Comparison of ENCODE assay signal across 25 cellular contexts in the genomic region with DNA sequence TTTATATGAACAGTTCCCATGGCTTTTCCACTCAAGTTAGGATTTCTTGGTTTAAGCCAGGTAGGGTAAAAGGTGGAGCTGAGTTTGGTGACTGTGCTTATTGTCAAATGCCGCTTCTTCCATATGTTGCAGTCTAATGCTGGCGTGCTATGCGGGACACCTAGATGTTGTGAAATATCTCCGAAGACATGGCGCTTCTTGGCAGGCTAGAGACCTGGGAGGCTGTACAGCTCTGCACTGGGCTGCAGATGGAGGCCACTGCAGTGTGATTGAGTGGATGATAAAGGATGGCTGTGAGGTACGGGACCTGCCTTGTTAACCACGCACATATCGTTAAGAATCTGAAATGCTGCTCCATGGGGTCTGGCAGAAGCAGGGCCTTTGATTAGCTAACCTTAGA.
A peak's percentile ranks its signal among the peaks of the same experiment; 100 is the strongest.
DNase-seq lines count a peak whose midpoint lies in the region; ATAC-seq, FAIRE-seq and TF ChIP-seq lines count a peak whose summit lies in the region.
"Had no signal": no experiment of that assay in that cellular context is flagged by ENCODE, and none has a peak within 500 bp of the region (broad histone marks: within the 10 kb centered on the region; RNA-seq: fewer than 3 reads in every experiment).

No MANE protein-coding gene starts in this region.

- CTCF ChIA-PET in IMR-90 (lab: Yijun Ruan, JAX) (no interaction called here), H1 (lab: Charles Lee; ENCODE audit: partially characterized antibody) (interaction anchor here (0.6 to 1.7 kb wide), 3 partner anchors 22 to 160 kb away, joined by 3 to 6 read pairs (median 3); no protein-coding TSS in a partner anchor), PC-3 (lab: Charles Lee) (no interaction called here)

- no peak for DNase-seq in GM12892 (ENCODE audit: insufficient read length)
- no peak for DNase-seq in IMR-90
- no peak for DNase-seq in H1 (ENCODE audit: low read depth in 1 of 2, low spot score in 2 of 2)
- DNase-seq in mesenteric fat pad (ENCODE audit: low spot score), result peak; percentile 60
- no peak for DNase-seq in PC-3
- DNase-seq in thyroid gland, result no peak
- DNase-seq: 8988T; ACHN; BE2C; C1 segment of cervical spinal cord; CD4-positive, alpha-beta memory T cell; CD4-positive, CD25-positive, alpha-beta regulatory T cell; CD8-positive, alpha-beta memory T cell; COR-L47; DMS 273 treated with DMSO at 0.1 percent for 48 hours; DMS153; DMS53; DMS79; DND-41; EL; GDM1 had no signal

- no peaks in the 10 kb centered on the region for H3F3A ChIP-seq in PC-3 (ENCODE audit: low read length, unreplicated experiment)

- intact Hi-C loops in IMR-90 (cut with micrococcal nuclease) (no loop called here), PC-3 (cut with micrococcal nuclease) (no loop called here), thyroid gland (cut with DNase I) (no loop called here)

- POLR2A ChIA-PET in IMR-90 (lab: Charles Lee; ENCODE audit: unreplicated experiment), result interaction anchor here (0.5 to 0.6 kb wide), 2 partner anchors 76 to 472 kb away, joined by 4 to 8 read pairs; no protein-coding TSS in a partner anchor
- POLR2A ChIA-PET in H1 (lab: Charles Lee; ENCODE audit: partially characterized antibody), result no interaction called here
- POLR2A ChIA-PET in PC-3 (lab: Charles Lee; ENCODE audit: unreplicated experiment), result no interaction called here

- H4K20me1 ChIP-seq in IMR-90 (ENCODE audit: insufficient read depth, low read length) (no peaks in the 10 kb centered on the region), H1 (replicated peaks in 1 of 2; ENCODE audit: control insufficient read depth in 1 of 2, insufficient read depth in 2 of 2, low read length in 2 of 2) (no peaks in the 10 kb centered on the region), PC-3 (ENCODE audit: low read length) (no peaks in the 10 kb centered on the region)
- H4K20me1 ChIP-seq: BLaER1 had no signal

- H3K18ac ChIP-seq in IMR-90 (ENCODE audit: low read depth, low read length), result no peak overlapping the region
- no peak overlapping the region for H3K18ac ChIP-seq in H1 (ENCODE audit: extremely low read depth, low read length)

- H3K27ac ChIP-seq in IMR-90 (ENCODE audit: insufficient read depth, low read length) (no peak overlapping the region), H1 (ENCODE audit: low read depth, low read length) (no peak overlapping the region), PC-3 (ENCODE audit: low read length) (no peak overlapping the region), thyroid gland (no peak overlapping the region)
- H3K27ac ChIP-seq: BLaER1 had no signal

- no peaks in the 10 kb centered on the region for H3K4me1 ChIP-seq in IMR-90 (ENCODE audit: control insufficient read depth, insufficient read depth, low read length)
- no peaks in the 10 kb centered on the region for H3K4me1 ChIP-seq in H1 (replicated peaks in 1 of 4; ENCODE audit: control insufficient read depth in 3 of 4, insufficient read depth in 4 of 4, low read length in 3 of 4)
- H3K4me1 ChIP-seq in PC-3 (ENCODE audit: insufficient read depth, low read length), result peaks cover 17% of the 10 kb centered on the region
- no peaks in the 10 kb centered on the region for H3K4me1 ChIP-seq in thyroid gland
- H3K4me1 ChIP-seq: BE2C had no signal

- H3K79me1 ChIP-seq in IMR-90 (ENCODE audit: low read depth in 1 of 2, low read length in 2 of 2) (no peaks in the 10 kb centered on the region), H1 (ENCODE audit: low read depth, low read length) (no peaks in the 10 kb centered on the region)

- no peaks in the 10 kb centered on the region for H3K23me2 ChIP-seq in H1 (ENCODE audit: low read depth, low read length)

- H3K9ac ChIP-seq in IMR-90 (ENCODE audit: low read depth, low read length) (no peak overlapping the region), H1 (replicated peaks in 1 of 4; ENCODE audit: extremely low read depth in 1 of 4, low read depth in 3 of 4, low read length in 3 of 4) (no peak overlapping the region), PC-3 (ENCODE audit: low read length) (no peak overlapping the region)
- H3K9ac ChIP-seq: BLaER1 had no signal

- H4K8ac ChIP-seq in IMR-90 (ENCODE audit: low read depth in 2 of 2, low read length in 2 of 2) (no peak overlapping the region), H1 (ENCODE audit: extremely low read depth, insufficient read depth, low read length) (no peak overlapping the region)

- no peak overlapping the region for H2AK9ac ChIP-seq in IMR-90 (replicated peaks; ENCODE audit: low read depth, low read length, poor library complexity)

- dilution Hi-C loops in IMR-90 (cut with HindIII; ENCODE audit: low sequenced_read_pairs, unreplicated experiment), result no loop called here

- no peak for TF ChIP-seq EP300 in H1 (IDR thresholded peaks at IDR 0.05; ENCODE audit: borderline replicate concordance in 1 of 2, low read depth in 2 of 2, low read length in 2 of 2)

- H2AFZ ChIP-seq in IMR-90 (replicated peaks; ENCODE audit: low read length, poor library complexity) (no peak overlapping the region), H1 (ENCODE audit: low read length) (no peak overlapping the region), PC-3 (ENCODE audit: low read length) (no peak overlapping the region)

- H3K9me3 ChIP-seq in IMR-90 (ENCODE audit: control insufficient read depth, insufficient read depth, low read length) (no peaks in the 10 kb centered on the region; the same call in 1 of the 2 replicates), H1 (ENCODE audit: insufficient read depth in 2 of 2, low read depth in 1 of 2, low read length in 1 of 2) (no peaks in the 10 kb centered on the region), PC-3 (ENCODE audit: low read length) (no peaks in the 10 kb centered on the region), thyroid gland (no peaks in the 10 kb centered on the region)
- H3K9me3 ChIP-seq: BE2C, BLaER1 had no signal

- H3K23ac ChIP-seq in IMR-90 (ENCODE audit: low read depth, low read length) (no peak overlapping the region), H1 (ENCODE audit: insufficient read length) (no peak overlapping the region)

- no peaks in the 10 kb centered on the region for H3K9me1 ChIP-seq in IMR-90 (ENCODE audit: insufficient read depth, low read length)

- in situ Hi-C loops in IMR-90 (cut with MboI; ENCODE audit: low sequenced_read_pairs), result no loop called here

- FAIRE-seq in GM12892 (lab: Jason Lieb, UNC) (peak; percentile 5), H1 (lab: Jason Lieb, UNC) (no peak)
- FAIRE-seq: GM12878, GM19239 had no signal

- no peaks in the 10 kb centered on the region for H3K9me2 ChIP-seq in PC-3 (replicated peaks; ENCODE audit: low read length)

- H2BK20ac ChIP-seq in IMR-90 (ENCODE audit: low read depth, low read length) (no peak overlapping the region), H1 (ENCODE audit: low read length) (no peak overlapping the region)

- H3K4me3 ChIP-seq in IMR-90 (ENCODE audit: insufficient read depth, low read depth, low read length) (no peak overlapping the region), H1 (ENCODE audit: extremely low read depth in 1 of 4, insufficient read depth in 2 of 4, low read depth in 3 of 4, low read length in 4 of 4) (no peak overlapping the region), PC-3 (ENCODE audit: low read length) (no peak overlapping the region), thyroid gland (replicated peaks in 1 of 3) (no peak overlapping the region)
- H3K4me3 ChIP-seq: BLaER1, GM12878 had no signal

- no peak overlapping the region for H2AK5ac ChIP-seq in IMR-90 (ENCODE audit: low read depth, low read length)
- no peak overlapping the region for H2AK5ac ChIP-seq in H1 (ENCODE audit: low read depth, low read length)

- no peak overlapping the region for H4K91ac ChIP-seq in IMR-90 (ENCODE audit: insufficient read depth, low read depth, low read length)
- no peak overlapping the region for H4K91ac ChIP-seq in H1 (replicated peaks; ENCODE audit: insufficient read length, low read length)

- no peak for TF ChIP-seq CTCF in IMR-90 (conservative IDR thresholded peaks at IDR 0.05; ENCODE audit: low read depth, low read length)
- no peak for TF ChIP-seq CTCF in H1 (IDR thresholded peaks at IDR 0.05; ENCODE audit: control extremely low read depth in 1 of 3, insufficient read depth in 1 of 3, low read depth in 1 of 3, low read length in 3 of 3)
- TF ChIP-seq CTCF in PC-3 (conservative IDR thresholded peaks at IDR 0.05; ENCODE audit: low read depth, low read length), result no peak
- TF ChIP-seq CTCF in thyroid gland (IDR thresholded peaks at IDR 0.05), result no peak

- TF ChIP-seq RAD21 in IMR-90 (IDR thresholded peaks at IDR 0.05; ENCODE audit: low read length), result no peak
- no peak for TF ChIP-seq RAD21 in H1 (IDR thresholded peaks at IDR 0.05 in 1 of 2, conservative IDR thresholded peaks at IDR 0.05 in 1 of 2; ENCODE audit: low read depth in 2 of 2, low read length in 2 of 2)

- H4K5ac ChIP-seq in IMR-90 (ENCODE audit: low read depth, low read length) (no peak overlapping the region), H1 (ENCODE audit: insufficient read length, low read depth, low read length) (no peak overlapping the region)

- H3K56ac ChIP-seq in IMR-90 (ENCODE audit: extremely low read depth, insufficient read depth, low read length) (no peak overlapping the region), H1 (replicated peaks; ENCODE audit: insufficient read length, low read depth, low read length) (no peak overlapping the region)

- H3K4ac ChIP-seq in IMR-90 (ENCODE audit: low read depth, low read length) (no peak overlapping the region), H1 (replicated peaks; ENCODE audit: insufficient read length, low read depth, low read length) (no peak overlapping the region)

- BruUV-seq in IMR-90 (replicated peaks; lab: Mats Ljungman, UMichigan), result no TSS peak
- BruUV-seq in PC-3 (replicated peaks; lab: Mats Ljungman, UMichigan), result no TSS peak

- no peak overlapping the region for H2BK12ac ChIP-seq in H1 (ENCODE audit: low read depth, low read length)

- H3K14ac ChIP-seq in IMR-90 (replicated peaks; ENCODE audit: low read depth, low read length) (no peak overlapping the region), H1 (ENCODE audit: insufficient read length) (no peak overlapping the region)

- H2BK5ac ChIP-seq in IMR-90 (ENCODE audit: low read depth, low read length, poor library complexity, severe bottlenecking), result no peak overlapping the region
- H2BK5ac ChIP-seq in H1 (ENCODE audit: low read depth, low read length), result no peak overlapping the region

- ATAC-seq in IMR-90 (ENCODE audit: low read depth) (no peak), PC-3 (no peak), GM21381 (IDR thresholded peaks at IDR 0.05; ENCODE audit: unreplicated experiment) (no peak)
- ATAC-seq: GM12878 had no signal

- whole genome bisulfite sequencing in IMR-90 (ENCODE audit: extremely low coverage in 2 of 2, insufficient read length in 1 of 2), 2 experiments, result 77% methylated on average over 6 of the region's 8 CpGs; no CpG with 5 or more reads in 1 of the 2 experiments
- WGBS in H1 (ENCODE audit: extremely low coverage in 1 of 2, insufficient coverage in 1 of 2, insufficient read length in 1 of 2, insufficient replicate concordance in 2 of 2, low coverage in 1 of 2, low lambda C conversion rate in 2 of 2, missing lambda C conversion rate in 1 of 2), 2 experiments, result 84% methylated on average over 8 of the region's 8 CpGs; no CpG with 5 or more reads in 1 of the 2 experiments
- 84 to 86% methylated on average over 8 of the region's 8 CpGs for WGBS in thyroid gland, 2 donors

- H3K27me3 ChIP-seq in IMR-90 (ENCODE audit: control insufficient read depth, insufficient read depth, low read length), result peaks cover 40% of the 10 kb centered on the region
- no peaks in the 10 kb centered on the region for H3K27me3 ChIP-seq in H1 (replicated peaks in 1 of 4; ENCODE audit: control insufficient read depth in 3 of 4, extremely low read depth in 1 of 4, insufficient read depth in 3 of 4, low read length in 3 of 4)
- no peaks in the 10 kb centered on the region for H3K27me3 ChIP-seq in PC-3 (ENCODE audit: low read length)
- H3K27me3 ChIP-seq in thyroid gland, result no peaks in the 10 kb centered on the region
- H3K27me3 ChIP-seq: BE2C, BLaER1 had no signal

- no peak for TF ChIP-seq POLR2A in GM12892 (IDR thresholded peaks at IDR 0.05; ENCODE audit: low read depth, low read length)
- no peak for TF ChIP-seq POLR2A in IMR-90 (IDR thresholded peaks at IDR 0.05; ENCODE audit: low read depth, low read length)
- no peak for TF ChIP-seq POLR2A in H1 (IDR thresholded peaks at IDR 0.05; ENCODE audit: control extremely low read depth in 1 of 2, low read depth in 2 of 2, low read length in 2 of 2)
- TF ChIP-seq POLR2A in thyroid gland (IDR thresholded peaks at IDR 0.05), result no peak

- H3K79me2 ChIP-seq in H1 (ENCODE audit: control insufficient read depth in 1 of 2, insufficient read depth in 2 of 2, low read length in 2 of 2), result no peaks in the 10 kb centered on the region
- H3K79me2 ChIP-seq in PC-3 (ENCODE audit: low read length), result no peaks in the 10 kb centered on the region

- H2BK120ac ChIP-seq in IMR-90 (ENCODE audit: low read depth, low read length) (no peak overlapping the region), H1 (replicated peaks; ENCODE audit: low read depth, low read length) (no peak overlapping the region)

- H2BK15ac ChIP-seq in IMR-90 (ENCODE audit: low read depth, low read length) (no peak overlapping the region), H1 (ENCODE audit: low read length) (0 out of 2 replicates have a peak overlapping the region, but pooled peaks have one; percentile 13)

- no peak overlapping the region for H3K4me2 ChIP-seq in IMR-90 (ENCODE audit: low read depth, low read length)
- H3K4me2 ChIP-seq in H1 (ENCODE audit: insufficient read depth in 1 of 2, low read depth in 2 of 2, low read length in 2 of 2), result no peak overlapping the region
- H3K4me2 ChIP-seq in PC-3 (ENCODE audit: low read length), result no peak overlapping the region
- H3K4me2 ChIP-seq: BLaER1 had no signal

- H3K36me3 ChIP-seq in IMR-90 (ENCODE audit: control insufficient read depth, insufficient read depth, low read length) (no peaks in the 10 kb centered on the region), H1 (ENCODE audit: control insufficient read depth in 2 of 4, insufficient read depth in 4 of 4, low read length in 3 of 4) (no peaks in the 10 kb centered on the region), PC-3 (ENCODE audit: low read depth, low read length) (no peaks in the 10 kb centered on the region), thyroid gland (no peaks in the 10 kb centered on the region)
- H3K36me3 ChIP-seq: BE2C, BLaER1 had no signal
